8 cellular contexts compared by ENCODE assay signal in the genomic region with DNA sequence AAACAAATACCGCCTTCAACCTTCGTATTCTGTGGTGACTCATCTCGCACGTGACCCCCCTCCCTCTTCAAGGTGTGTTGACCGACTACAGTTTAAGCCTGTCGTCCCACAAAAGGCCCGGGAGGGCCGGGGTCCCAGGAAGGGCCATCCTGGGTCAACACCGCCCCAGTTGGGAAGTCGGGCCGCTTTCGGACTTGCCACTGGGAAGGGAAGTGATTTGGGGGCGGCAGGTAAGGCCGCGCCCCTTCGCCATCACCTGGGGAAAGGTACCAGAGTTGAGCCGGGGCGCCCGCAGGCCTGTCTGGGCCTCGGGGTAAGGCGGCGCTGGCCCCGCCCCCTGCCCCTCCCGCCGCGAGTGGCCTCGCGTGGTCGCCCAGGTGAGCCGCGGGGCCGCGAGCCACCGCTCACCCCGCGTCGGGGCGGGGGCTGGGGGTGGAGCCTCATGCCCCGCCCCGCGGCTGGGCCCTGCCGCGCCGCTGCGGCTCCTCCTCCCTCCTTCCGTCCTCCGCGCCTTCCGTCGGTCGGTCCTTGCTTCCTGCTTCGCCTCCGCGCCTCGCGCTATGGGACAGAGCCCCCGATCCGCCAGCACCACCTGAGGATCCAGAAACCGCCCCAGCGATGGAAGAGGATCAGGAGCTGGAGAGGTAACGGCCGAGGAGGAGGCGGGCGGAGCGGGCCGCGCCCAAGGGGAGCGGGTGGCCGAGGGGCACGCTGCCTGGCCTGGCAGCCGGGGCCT. TPM values are rescaled to one million over a fixed set of nuclear protein-coding genes. Genes with fewer than 3 reads are reported as not detected.
DNase-seq lines count a peak whose midpoint lies in the region; ATAC-seq and TF ChIP-seq lines count a peak whose summit lies in the region.

Gene POLR1D (plus strand): TSS at position 527 of the 736 bp plus-strand sequence. CDS start 92 bp downstream, at position 619.

- peaks cover 0 to 14% of the 10 kb centered on the region in 2 donors for H3K4me1 ChIP-seq in breast epithelium
- H3K4me1 ChIP-seq in iPS-20b (ENCODE audit: insufficient read depth, low read length) = peaks cover 24% of the 10 kb centered on the region

- peak; percentile 46 for ATAC-seq in HG03025 (IDR thresholded peaks at IDR 0.05; ENCODE audit: low FRiP score, unreplicated experiment)

- peak within 1 kb of the TSS; percentile 94 for H3K9ac ChIP-seq in iPS-20b (ENCODE audit: low read depth, low read length)

- H3K36me3 ChIP-seq in WERI-Rb-1 (peaks cover 33% of the 10 kb centered on the region), breast epithelium (no peaks in the 10 kb centered on the region), iPS-20b (ENCODE audit: insufficient read depth, low read depth, low read length) (peaks cover 38% of the 10 kb centered on the region)

- H3K4me3 ChIP-seq in WERI-Rb-1 (ENCODE audit: low read depth, low read length) (peak within 1 kb of the TSS; percentile 89), breast epithelium (peak within 1 kb of the TSS; percentile 82 to 93 (median 93)), iPS-20b (ENCODE audit: low read length) (peak within 1 kb of the TSS; percentile 95), skin epidermis (peak within 1 kb of the TSS; percentile 72 to 97 (median 93))

- peak within 1 kb of the TSS; percentile 89 for H3K27ac ChIP-seq in WERI-Rb-1
- H3K27ac ChIP-seq in breast epithelium = peak within 1 kb of the TSS; percentile 97 to 99
- H3K27ac ChIP-seq in iPS-20b (ENCODE audit: low read length) = peak within 1 kb of the TSS; percentile 94
- H3K27ac ChIP-seq in skin epidermis = peak within 1 kb of the TSS; percentile 75 to 98 (median 94)

- TF ChIP-seq POLR2A in breast epithelium (IDR thresholded peaks at IDR 0.05) = peak; percentile 28

- intact Hi-C loops in breast epithelium (cut with DNase I; ENCODE audit: low total_unique reads) = loop anchor here (5.0 kb wide), 1 partner anchor 434 kb away; no protein-coding TSS in a partner anchor

- TF ChIP-seq CTCF in WERI-Rb-1 (IDR thresholded peaks at IDR 0.05; ENCODE audit: low read depth, low read length) = no peak
- TF ChIP-seq CTCF in breast epithelium (IDR thresholded peaks at IDR 0.05) = no peak

- no peaks in the 10 kb centered on the region for H3K9me3 ChIP-seq in WERI-Rb-1 (ENCODE audit: severe bottlenecking)
- no peaks in the 10 kb centered on the region for H3K9me3 ChIP-seq in breast epithelium
- no peaks in the 10 kb centered on the region for H3K9me3 ChIP-seq in iPS-20b (ENCODE audit: insufficient read depth, low read depth, low read length)

- peak; percentile 72 to 88 for DNase-seq in NCI-H524 (lab: John Stamatoyannopoulos, UW)
- no peak for DNase-seq in NCI-H524 treated with DMSO at 0.1 percent for 48 hours (lab: John Stamatoyannopoulos, UW)
- peak; percentile 60 for DNase-seq in NCI-H2171 (lab: John Stamatoyannopoulos, UW)
- peak; percentile 93 for DNase-seq in WERI-Rb-1
- peak; percentile 76 to 84 for DNase-seq in breast epithelium (ENCODE audit: low spot score in 2 of 2)

- H3K27me3 ChIP-seq in WERI-Rb-1 (ENCODE audit: insufficient read depth, low read depth, severe bottlenecking) (no peaks in the 10 kb centered on the region), breast epithelium (no peaks in the 10 kb centered on the region), iPS-20b (ENCODE audit: insufficient read depth, low read length) (peaks cover 8% of the 10 kb centered on the region; the same call in 1 of the 2 replicates)

RNA-seq across cellular contexts. Expression of gene POLR1D, which starts in this region (rescaled TPM):
- 100 to 1,000 TPM; 103 to 130 (median 115) TPM for total RNA-seq in breast epithelium
